Comparison of ENCODE assay signal across 23 cellular contexts in the genomic region with DNA sequence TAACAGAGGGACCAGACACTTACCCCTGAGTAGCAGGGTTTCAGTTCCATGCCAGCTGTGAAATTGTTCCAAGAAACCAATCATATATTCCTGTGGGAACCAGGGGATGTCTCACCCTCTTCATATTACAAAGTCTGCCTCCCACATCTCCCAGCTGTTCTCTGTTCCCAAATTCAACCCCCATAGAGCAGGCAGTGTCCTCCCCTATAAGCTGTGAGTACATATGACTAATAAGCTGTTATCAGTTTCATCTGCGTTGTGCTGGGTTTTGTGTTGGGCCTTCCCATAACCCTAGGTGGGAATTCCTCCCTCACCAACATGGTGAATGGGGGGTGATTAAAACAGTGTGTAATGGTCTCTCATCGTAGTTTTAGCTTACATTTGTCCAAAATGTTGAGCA. TPM values are rescaled to one million over a fixed set of nuclear protein-coding genes. Genes with fewer than 3 reads are reported as not detected.
DNase-seq lines count a peak whose midpoint lies in the region; ATAC-seq and TF ChIP-seq lines count a peak whose summit lies in the region.
"Had no signal": no experiment of that assay in that cellular context is flagged by ENCODE, and none has a peak within 500 bp of the region (broad histone marks: within the 10 kb centered on the region; RNA-seq: fewer than 3 reads in every experiment).

No MANE protein-coding gene starts in this region.

- H3K9me3 ChIP-seq in GM23248 (ENCODE audit: low read depth): no peaks in the 10 kb centered on the region
- H3K9me3 ChIP-seq: SJSA1, transverse colon had no signal

- CTCF ChIA-PET in RWPE1 (lab: Yijun Ruan, JAX): no interaction called here

- no peaks in the 10 kb centered on the region for H3K9me2 ChIP-seq in GM23248 (ENCODE audit: insufficient read depth)

- H2AFZ ChIP-seq in GM23248: no peak overlapping the region

- peaks cover 12% of the 10 kb centered on the region; the same call in 1 of the 2 replicates for H3K4me1 ChIP-seq in GM23248 (ENCODE audit: insufficient read depth)
- H3K4me1 ChIP-seq: SJSA1, transverse colon had no signal

- no peaks in the 10 kb centered on the region for H3K36me3 ChIP-seq in GM23248 (ENCODE audit: low read depth)

- in situ Hi-C loops in GM23248 (cut with MboI): loop anchor here (25.0 kb wide), 1 partner anchor 812 kb away; no protein-coding TSS in a partner anchor

- no peak overlapping the region for H3K4me2 ChIP-seq in GM23248 (ENCODE audit: unreplicated experiment)

- H3K4me3 ChIP-seq in GM23248 (no peak overlapping the region), cardiac fibroblast (replicated peaks in 1 of 2; ENCODE audit: low read depth in 2 of 2, low read length in 2 of 2) (no peak overlapping the region), skeletal muscle cell (ENCODE audit: low read depth, low read length) (no peak overlapping the region)
- H3K4me3 ChIP-seq: dorsolateral prefrontal cortex, SJSA1, skin epidermis, transverse colon had no signal

- H3K27ac ChIP-seq in GM23248: peak overlapping the region; percentile 27; the same call in 1 of the 2 replicates
- H3K27ac ChIP-seq in RWPE1: no peak overlapping the region
- H3K27ac ChIP-seq: dorsolateral prefrontal cortex, SJSA1, skin epidermis, transverse colon, VCaP had no signal

- TF ChIP-seq CTCF in cardiac fibroblast (IDR thresholded peaks at IDR 0.05; ENCODE audit: low read depth, low read length) (no peak), RWPE1 (conservative IDR thresholded peaks at IDR 0.05; ENCODE audit: low read depth) (no peak)

- peaks cover 13% of the 10 kb centered on the region; the same call in 1 of the 2 replicates for H3F3A ChIP-seq in GM23248 (ENCODE audit: insufficient read depth)

- POLR2A ChIA-PET in RWPE1 (lab: Yijun Ruan, JAX; ENCODE audit: low non-redundant PET): no interaction called here

- no peaks in the 10 kb centered on the region for H4K20me1 ChIP-seq in GM23248 (ENCODE audit: insufficient read depth)

- H3K79me2 ChIP-seq in GM23248 (ENCODE audit: insufficient read depth): no peaks in the 10 kb centered on the region

- H3K9ac ChIP-seq in GM23248: no peak overlapping the region

- DNase-seq in GM23248 (peak; percentile 54), NCI-H524 treated with DMSO at 0.1 percent for 48 hours (lab: John Stamatoyannopoulos, UW) (peak; percentile 19), cardiac fibroblast (ENCODE audit: low read depth in 2 of 2) (peak; percentile 25 to 71), skeletal muscle cell (ENCODE audit: low read depth) (peak; percentile 84), RWPE1 (ENCODE audit: low spot score) (no peak), HT-29 (ENCODE audit: low spot score) (no peak)
- DNase-seq: activated CD4-positive, alpha-beta T cell treated with anti-CD3 and anti-CD28 coated beads, Interleukin-2, amount 50 U/mL, for 1 hour; activated CD8-positive, alpha-beta memory T cell treated with anti-CD3 and anti-CD28 coated beads, Interleukin-2, amount 50 U/mL, for 4 hours; activated gamma-delta T cell; AML-193; DMS79; H9; NCI-H1417 treated with DMSO at 0.1 percent for 48 hours; NCI-H774; nephron progenitor cell; OCI-M1; stimulated activated CD4-positive, alpha-beta T cell treated with anti-CD3 and anti-CD28 coated beads, Interleukin-2, amount 100 ng/mL, for 24 hours; transverse colon had no signal

- WGBS in GM23248 (ENCODE audit: low coverage in 1 of 2, low lambda C conversion rate in 2 of 2, missing lambda C conversion rate in 2 of 2), 2 experiments: 40 to 43% methylated on average over 2 of the region's 2 CpGs

- no peaks in the 10 kb centered on the region for H3K27me3 ChIP-seq in GM23248 (replicated peaks; ENCODE audit: insufficient read depth)
- H3K27me3 ChIP-seq: dorsolateral prefrontal cortex, SJSA1, transverse colon had no signal

- ATAC-seq in HG02973 (IDR thresholded peaks at IDR 0.05; ENCODE audit: unreplicated experiment): no peak

RNA-seq across cellular contexts. Expression of a gene that starts 41.0 kb away (rescaled TPM):
- 8.1 and 17.6 TPM in 2 replicates for total RNA-seq in GM23248 (2014; rRNA removed; shearing (Covaris generic))
- 6.0 and 6.1 TPM in 2 replicates for polyA plus RNA-seq in GM23248 (2016; fragmentation: Nextera tagmentation; extraction: Ambion mirVana)
- 2.9 and 10.0 TPM in 2 replicates for total RNA-seq in HT-29 (2014; rRNA removed; shearing (Covaris generic))

RNA-seq across cellular contexts. Expression of a gene that starts 41.3 kb away (rescaled TPM):
- 25.9 and 27.7 TPM in 2 replicates for total RNA-seq in GM23248 (2014; rRNA removed; shearing (Covaris generic))
- 23.1 and 26.7 TPM in 2 replicates for polyA plus RNA-seq in GM23248 (2016; fragmentation: Nextera tagmentation; extraction: Ambion mirVana)
- total RNA-seq in HT-29 (2014; rRNA removed; shearing (Covaris generic)): 5.8 and 6.0 TPM in 2 replicates

Comparison
In these comparisons a context has a peak if more than half of its experiments do, and no peak if none do; other contexts are left out.
1. DNase-seq: peak in GM23248 (single experiment), NCI-H524 treated with DMSO at 0.1 percent for 48 hours (single experiment), cardiac fibroblast (2 of 2) and skeletal muscle cell (single experiment); none in RWPE1 (single experiment) and HT-29 (single experiment).